Comparison of ENCODE assay signal across 23 cellular contexts in the genomic region with DNA sequence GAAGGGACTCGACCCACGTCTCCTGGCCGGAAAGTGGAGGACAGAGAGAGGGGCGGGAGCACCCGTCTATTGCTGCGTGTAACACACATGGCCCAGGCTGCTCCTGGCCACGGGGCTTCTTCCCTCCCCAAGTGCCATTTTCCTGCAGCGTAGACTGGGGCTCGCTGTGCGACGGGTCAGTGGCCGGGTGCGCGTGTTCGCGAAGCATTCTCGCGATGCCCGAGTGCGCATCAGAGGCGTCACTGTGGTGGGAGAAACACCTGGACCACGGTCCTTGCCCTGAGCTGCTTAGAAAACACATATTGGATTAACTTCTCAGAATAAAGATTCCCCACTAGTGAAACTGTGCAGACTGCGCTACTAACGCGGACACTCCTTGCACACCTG.
"Had no signal": no experiment of that assay in that cellular context is flagged by ENCODE, and none has a peak within 500 bp of the region (broad histone marks: within the 10 kb centered on the region; RNA-seq: fewer than 3 reads in every experiment).

No MANE protein-coding gene starts in this region.

- H3K27me3 ChIP-seq: adrenal gland, breast epithelium, Peyer's patch had no signal

- H3K9me3 ChIP-seq: adrenal gland, breast epithelium, Peyer's patch had no signal

- H3K4me1 ChIP-seq: adrenal gland, breast epithelium, Peyer's patch had no signal

- DNase-seq: activated CD4-positive, alpha-beta T cell treated with anti-CD3 and anti-CD28 coated beads for 48 hours; activated CD4-positive, alpha-beta T cell treated with anti-CD3 and anti-CD28 coated beads, Interleukin-2, amount 50 U/mL, for 4 hours; activated CD8-positive, alpha-beta memory T cell treated with anti-CD3 and anti-CD28 coated beads, Interleukin-2, amount 10 ng/mL, durations not matched to agents 7 days and 5 days; activated gamma-delta T cell; activated naive CD4-positive, alpha-beta T cell treated with anti-CD3 and anti-CD28 coated beads for 36 hours; activated T-cell treated with anti-CD3 and anti-CD28 coated beads, Interleukin-2, amount 50 U/mL, for 4 hours; adrenal gland; anterior cingulate cortex; central memory CD4-positive, alpha-beta T cell; Kasumi-1; KBM-7; NCI-H1105 treated with DMSO at 0.1 percent for 48 hours; NCI-H1436 treated with DMSO at 0.1 percent for 48 hours; NCI-H187; NCI-H2081; NCI-H446; NCI-H524; Peyer's patch; SHP77 treated with DMSO at 0.1 percent for 48 hours had no signal

- H3K27ac ChIP-seq: adrenal gland, breast epithelium, Peyer's patch, RWPE1 had no signal

- H3K4me3 ChIP-seq: adrenal gland, breast epithelium, Peyer's patch had no signal

- ATAC-seq: activated CD8-positive, alpha-beta memory T cell treated with anti-CD3 and anti-CD28 coated beads, Interleukin-2, amount 10 ng/mL, durations not matched to agents 7 days and 5 days; activated T-cell treated with anti-CD3 and anti-CD28 coated beads, Interleukin-2, amount 50 U/mL, for 4 hours; activated T-helper 17 cell treated with anti-CD3 and anti-CD28 coated beads, Interleukin-2, amount 50 U/mL, for 72 hours; WTC11 had no signal

- H3K36me3 ChIP-seq: adrenal gland, breast epithelium, Peyer's patch had no signal
